Comparison of ENCODE assay signal across 1 cellular context in genomic region chr12:57623811-57624390, GRCh38.
A peak's percentile ranks its signal among the peaks of the same experiment; 100 is the strongest.
TF ChIP-seq lines count a peak whose summit lies in the region.

No MANE protein-coding gene starts in this region.

TF ChIP-seq in HepG2, 621 proteins besides CTCF, POLR2A, EP300 and RAD21:
- 0 out of 2 replicates have a peak, but pooled peaks have one; percentile 13 for TF ChIP-seq POLR2G (IDR thresholded peaks at IDR 0.05; ENCODE audit: low read depth, low read length)
- no peak for TF ChIP-seq RELA (CRISPR knock-in tag; IDR thresholded peaks at IDR 0.05)
